ENCODE assay signal across 8 cellular contexts in the genomic region with DNA sequence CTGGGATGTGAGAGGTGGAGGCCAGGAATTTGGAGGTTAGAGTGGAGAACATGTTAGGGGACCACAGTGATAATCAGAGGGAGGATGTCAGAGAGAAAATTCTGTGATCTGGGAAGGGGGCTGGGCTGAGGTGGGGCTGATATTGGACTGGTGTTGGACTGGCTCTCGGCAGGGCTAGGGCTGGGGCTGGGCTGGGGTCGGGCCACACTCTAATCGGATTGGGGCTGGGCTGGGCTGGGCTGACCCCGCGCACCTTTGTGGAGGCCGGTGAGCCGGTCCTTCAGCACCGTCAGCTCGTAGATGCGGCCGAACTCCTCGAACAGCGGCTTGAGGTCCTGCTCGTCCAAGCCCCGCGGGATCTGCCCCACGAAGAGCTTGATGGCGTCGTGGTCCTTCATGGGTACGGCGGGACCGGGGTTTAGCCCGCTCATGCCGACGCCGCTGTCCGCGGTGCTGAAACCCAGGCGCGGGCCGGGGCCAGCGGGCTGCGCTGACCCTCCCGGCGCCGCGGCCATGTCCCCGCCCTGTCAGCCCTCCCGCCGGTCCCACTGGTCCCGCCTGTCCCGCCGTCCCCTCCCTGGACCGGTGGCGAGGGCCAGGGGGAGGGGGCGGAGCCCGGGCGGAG. TPM values are rescaled to one million over a fixed set of nuclear protein-coding genes. Genes with fewer than 3 reads are reported as not detected.
DNase-seq lines count a peak whose midpoint lies in the region; ATAC-seq and TF ChIP-seq lines count a peak whose summit lies in the region.

No MANE protein-coding gene starts in this region.

- intact Hi-C loops in body of pancreas (cut with DNase I) = no loop called here

- TF ChIP-seq CTCF in body of pancreas (IDR thresholded peaks at IDR 0.05) = no peak

- peak overlapping the region; percentile 24; the same call in 1 of the 2 replicates for H3K9ac ChIP-seq in ES-I3 (ENCODE audit: low read depth, low read length)
- H3K9ac ChIP-seq in iPS-18a (ENCODE audit: low read length) = no peak overlapping the region

- H3K9me3 ChIP-seq in ES-I3 (ENCODE audit: control insufficient read depth, insufficient read depth, low read length) (no peaks in the 10 kb centered on the region), body of pancreas (no peaks in the 10 kb centered on the region), iPS-18a (ENCODE audit: control insufficient read depth, low read depth, low read length) (no peaks in the 10 kb centered on the region)

- H3K4me1 ChIP-seq in ES-I3 (ENCODE audit: insufficient read depth, low read length) (no peaks in the 10 kb centered on the region; the same call in 1 of the 2 replicates), body of pancreas (peaks cover 8% of the 10 kb centered on the region), iPS-18a (ENCODE audit: control insufficient read depth, low read depth, low read length) (peaks cover 5% of the 10 kb centered on the region)

- no peaks in the 10 kb centered on the region for H3K27me3 ChIP-seq in body of pancreas
- H3K27me3 ChIP-seq in iPS-18a (ENCODE audit: control insufficient read depth, insufficient read depth, low read length) = peaks cover 46% of the 10 kb centered on the region

- DNase-seq in T1000 (lab: John Stamatoyannopoulos, UW) = peak; percentile 59
- peak; percentile 67 to 76 (median 72) for DNase-seq in body of pancreas
- DNase-seq in stimulated activated CD4-positive, alpha-beta T cell treated with anti-CD3 and anti-CD28 coated beads, Interleukin-15, amount 100 ng/mL, for 24 hours = peak; percentile 56
- DNase-seq in superior temporal gyrus (ENCODE audit: extremely low spot score) = no peak

- ATAC-seq in HG02970 (IDR thresholded peaks at IDR 0.05; ENCODE audit: low FRiP score, unreplicated experiment) (peak; percentile 31), body of pancreas (peak; percentile 86), HG03108 (IDR thresholded peaks at IDR 0.05; ENCODE audit: unreplicated experiment) (no peak)

- H3K4me3 ChIP-seq in body of pancreas (peak overlapping the region in 1 of 2 donors; percentile 16), iPS-18a (ENCODE audit: low read length) (peak overlapping the region; percentile 25)

- 7 to 23% methylated on average over 9 to 38 of the region's 48 CpGs for WGBS in body of pancreas, 2 donors

- TF ChIP-seq POLR2A in body of pancreas (IDR thresholded peaks at IDR 0.05) = no peak

- no peaks in the 10 kb centered on the region for H3K36me3 ChIP-seq in ES-I3 (ENCODE audit: insufficient read depth, low read length)
- H3K36me3 ChIP-seq in body of pancreas (replicated peaks in 1 of 2; ENCODE audit: insufficient read depth in 1 of 2, low read depth in 2 of 2) = no peaks in the 10 kb centered on the region
- no peaks in the 10 kb centered on the region for H3K36me3 ChIP-seq in iPS-18a (ENCODE audit: control insufficient read depth, low read depth, low read length)

- H3K27ac ChIP-seq in body of pancreas (no peak overlapping the region), iPS-18a (ENCODE audit: low read length) (no peak overlapping the region)

RNA-seq across cellular contexts. Expression of a gene that starts 0.5 kb away (rescaled TPM):
- total RNA-seq in body of pancreas = 1 to 10 TPM; 4.2 to 7.9 TPM

RNA-seq across cellular contexts. Expression of a gene that starts 47.1 kb away (rescaled TPM):
- 10 to 100 TPM; 48.3 to 64.9 TPM for total RNA-seq in body of pancreas

RNA-seq across cellular contexts. Expression of a gene that starts 56.3 kb away (rescaled TPM):
- 10 to 100 TPM; 35.5 to 48.8 TPM for total RNA-seq in body of pancreas
